ENCODE assay signal across 23 cellular contexts in genomic region chr14:106690333-106690891, GRCh38.
"Had no signal": no experiment of that assay in that cellular context is flagged by ENCODE, and none has a peak within 500 bp of the region (broad histone marks: within the 10 kb centered on the region; RNA-seq: fewer than 3 reads in every experiment).

No MANE protein-coding gene starts in this region.

- H3K27ac ChIP-seq: dorsolateral prefrontal cortex, heart right ventricle, spleen, testis, tibial nerve, upper lobe of right lung had no signal

- H3K9me3 ChIP-seq: heart right ventricle, mucosa of descending colon, testis, tibial nerve, upper lobe of right lung had no signal

- H3K9me3 Mint-ChIP-seq: natural killer cell; stimulated activated naive CD8-positive, alpha-beta T cell treated with anti-CD3 and anti-CD28 coated beads, Interleukin-15, amount 100 ng/mL, for 72 hours had no signal

- ATAC-seq: esophagus mucosa; heart right ventricle; mucosa of descending colon; natural killer cell; sciatic nerve; stimulated activated memory B cell treated with anti-CD40 and anti-IgM and Interleukin-4, amounts not matched to agents 10 μg/mL and 1 μg/mL and 100 μg/mL, for 72 hours; stimulated activated naive CD8-positive, alpha-beta T cell treated with anti-CD3 and anti-CD28 coated beads, Interleukin-15, amount 100 ng/mL, for 72 hours had no signal

- H3K4me1 Mint-ChIP-seq: neural crest cell had no signal

- H3K4me1 ChIP-seq: heart right ventricle, testis, tibial nerve, upper lobe of right lung had no signal

- H3K36me3 Mint-ChIP-seq: natural killer cell; stimulated activated memory B cell treated with anti-CD40 and anti-IgM and Interleukin-4, amounts not matched to agents 10 μg/mL and 1 μg/mL and 100 μg/mL, for 72 hours had no signal

- H3K36me3 ChIP-seq: heart right ventricle, spleen, tibial nerve, upper lobe of right lung had no signal

- H3K4me3 ChIP-seq: dorsolateral prefrontal cortex, heart right ventricle, mucosa of descending colon, spleen, testis, tibial nerve, upper lobe of right lung had no signal

- FAIRE-seq: endometrium, islet of Langerhans had no signal

- DNase-seq: cortex of kidney; dorsolateral prefrontal cortex; effector memory CD4-positive, alpha-beta T cell; heart right ventricle; hypothalamus; kidney glomerular epithelial cell; mammary epithelial cell; mucosa of descending colon; natural killer cell; spleen; stimulated activated CD4-positive, alpha-beta T cell treated with anti-CD3 and anti-CD28 coated beads, Interleukin-15, amount 100 ng/mL, for 24 hours; stimulated activated CD4-positive, alpha-beta T cell treated with anti-CD3 and anti-CD28 coated beads, Interleukin-1b, Interleukin-23, amount 100 ng/mL, for 48 hours; stimulated activated CD4-positive, alpha-beta T cell treated with anti-CD3 and anti-CD28 coated beads, Interleukin-4, amount 100 ng/mL, for 24 hours; stimulated activated naive CD8-positive, alpha-beta T cell treated with anti-CD3 and anti-CD28 coated beads, Interleukin-15, amount 100 ng/mL, for 72 hours; testis; upper lobe of right lung had no signal

- H3K4me3 Mint-ChIP-seq: natural killer cell; neural crest cell; stimulated activated memory B cell treated with anti-CD40 and anti-IgM and Interleukin-4, amounts not matched to agents 10 μg/mL and 1 μg/mL and 100 μg/mL, for 72 hours; stimulated activated naive CD8-positive, alpha-beta T cell treated with anti-CD3 and anti-CD28 coated beads, Interleukin-15, amount 100 ng/mL, for 72 hours had no signal

- H3K27me3 ChIP-seq: testis, tibial nerve had no signal

- H3K27ac Mint-ChIP-seq: natural killer cell; stimulated activated memory B cell treated with anti-CD40 and anti-IgM and Interleukin-4, amounts not matched to agents 10 μg/mL and 1 μg/mL and 100 μg/mL, for 72 hours; stimulated activated naive CD8-positive, alpha-beta T cell treated with anti-CD3 and anti-CD28 coated beads, Interleukin-15, amount 100 ng/mL, for 72 hours had no signal
